8 cellular contexts compared by ENCODE assay signal in the genomic region with DNA sequence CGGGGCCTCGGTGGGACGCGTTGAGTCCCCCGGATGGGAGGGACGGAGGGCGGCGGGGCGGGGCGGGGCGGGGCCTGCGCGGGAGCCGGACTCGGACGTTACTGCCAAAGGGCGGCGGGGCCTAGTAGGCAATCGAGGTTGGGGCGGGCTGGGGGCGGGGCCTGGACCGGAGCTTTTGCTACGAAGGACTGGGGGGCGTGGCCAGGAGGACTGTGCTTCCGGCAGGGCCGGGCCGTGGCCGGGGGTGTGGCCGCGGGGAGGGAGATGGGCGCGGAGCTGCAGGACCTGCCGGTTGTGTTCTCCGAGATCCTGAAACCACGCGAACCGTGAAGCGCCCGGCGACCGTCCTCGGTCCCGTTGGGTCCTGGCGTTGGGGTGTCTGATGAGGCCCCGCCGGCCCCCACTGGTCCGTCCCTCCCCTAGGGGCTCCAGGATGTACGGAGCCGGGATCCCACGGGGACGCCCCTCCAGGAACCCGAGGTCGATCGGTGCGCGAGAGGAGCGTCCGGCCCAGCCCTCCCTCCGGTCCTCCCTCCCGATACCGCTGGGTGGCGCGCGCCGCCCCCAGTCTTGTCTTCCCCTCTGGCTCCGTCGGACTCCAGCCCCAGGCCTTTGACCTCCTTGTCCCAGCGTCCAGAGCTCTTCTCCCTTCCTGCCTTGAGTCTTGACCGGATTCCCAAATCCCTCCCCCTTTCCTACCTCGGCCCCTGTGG. TPM values are rescaled to one million over a fixed set of nuclear protein-coding genes. Genes with fewer than 3 reads are reported as not detected.
A peak's percentile ranks its signal among the peaks of the same experiment; 100 is the strongest.
DNase-seq lines count a peak whose midpoint lies in the region; ATAC-seq and TF ChIP-seq lines count a peak whose summit lies in the region.

No MANE protein-coding gene starts in this region.

- H3K4me2 ChIP-seq in PC-3 (ENCODE audit: low read length): peak overlapping the region; percentile 98

- H3K36me3 ChIP-seq in PC-3 (ENCODE audit: low read depth, low read length): no peaks in the 10 kb centered on the region

- peak overlapping the region; percentile 92 for H3K4me3 ChIP-seq in PC-3 (ENCODE audit: low read length)

- peak overlapping the region; percentile 76 for H3K9ac ChIP-seq in PC-3 (ENCODE audit: low read length)

- peak overlapping the region; percentile 48 for H3K27ac ChIP-seq in PC-3 (ENCODE audit: low read length)

- no peaks in the 10 kb centered on the region for H3K79me2 ChIP-seq in PC-3 (ENCODE audit: low read length)

- no peaks in the 10 kb centered on the region for H3F3A ChIP-seq in PC-3 (ENCODE audit: low read length, unreplicated experiment)

- peak; percentile 87 for TF ChIP-seq CTCF in PC-3 (conservative IDR thresholded peaks at IDR 0.05; ENCODE audit: low read depth, low read length)

- CTCF ChIA-PET in PC-3 (lab: Charles Lee): interaction anchor here (0.7 to 2.9 kb wide), 5 partner anchors 10 to 386 kb away, joined by 3 to 32 read pairs (median 4); no protein-coding TSS in a partner anchor

- H3K27me3 ChIP-seq in PC-3 (ENCODE audit: low read length): no peaks in the 10 kb centered on the region

- H2AFZ ChIP-seq in PC-3 (ENCODE audit: low read length): peak overlapping the region; percentile 93

- no peaks in the 10 kb centered on the region for H3K9me3 Mint-ChIP-seq in naive B cell

- ATAC-seq in GM21737 (IDR thresholded peaks at IDR 0.05; ENCODE audit: unreplicated experiment) (peak; percentile 62), PC-3 (peak; percentile 78), naive B cell (ENCODE audit: low read depth in 2 of 2) (peak; percentile 57 to 60)

- intact Hi-C loops in PC-3 (cut with micrococcal nuclease): loop anchor here (1.0 kb wide), 1 partner anchor 29 kb away; no protein-coding TSS in a partner anchor

- no peaks in the 10 kb centered on the region for H3K27me3 Mint-ChIP-seq in naive B cell

- DNase-seq in Daoy (ENCODE audit: low read depth): peak; percentile 97
- peak; percentile 98 for DNase-seq in KG1 (lab: John Stamatoyannopoulos, UW)
- peak; percentile 98 for DNase-seq in PC-3
- DNase-seq in activated T-cell treated with anti-CD3 and anti-CD28 coated beads, Interleukin-2, amount 50 U/mL, for 48 hours: peak; percentile 98
- peak; percentile 97 for DNase-seq in fibroblast of gingiva (ENCODE audit: low read depth)
- peak; percentile 86 for DNase-seq in naive B cell
- peak; percentile 98 for DNase-seq in stimulated activated naive CD4-positive, alpha-beta T cell treated with Interleukin-2 at 50 U/mL for 16 hours (lab: John Stamatoyannopoulos, UW)

- H4K20me1 ChIP-seq in PC-3 (ENCODE audit: low read length): no peaks in the 10 kb centered on the region

- no peaks in the 10 kb centered on the region for H3K9me3 ChIP-seq in PC-3 (ENCODE audit: low read length)

- peak overlapping the region; percentile 92 to 98 (median 96) for H3K27ac Mint-ChIP-seq in naive B cell

- peak overlapping the region; percentile 77 to 94 (median 90) for H3K4me3 Mint-ChIP-seq in naive B cell

- POLR2A ChIA-PET in PC-3 (lab: Charles Lee; ENCODE audit: unreplicated experiment): interaction anchor here (0.5 to 0.9 kb wide), 3 partner anchors 27 to 1860 kb away, joined by 5 to 14 read pairs (median 8); partner anchors contain the start of gene PPP1CA

- H3K36me3 Mint-ChIP-seq in naive B cell: no peaks in the 10 kb centered on the region

- H3K4me1 Mint-ChIP-seq in naive B cell: peaks cover 24 to 38% (median 24%) of the 10 kb centered on the region in 3 donors

- H3K9me2 ChIP-seq in PC-3 (replicated peaks; ENCODE audit: low read length): no peaks in the 10 kb centered on the region

- TSS peak; percentile 77 for BruUV-seq in PC-3 (replicated peaks; lab: Mats Ljungman, UMichigan)

- H3K4me1 ChIP-seq in PC-3 (ENCODE audit: insufficient read depth, low read length): peaks cover 18% of the 10 kb centered on the region

RNA-seq across cellular contexts. Expression of gene NUDT8, which starts 0.6 kb away (rescaled TPM):
- 5.8 and 9.1 TPM in 2 replicates for total RNA-seq in Daoy (2014; rRNA removed; shearing (Covaris generic))
- total RNA-seq in PC-3 (2014; rRNA removed): 36.3 and 50.6 TPM in 2 replicates
- polyA plus RNA-seq in naive B cell (ENCODE audit: low read depth in 6 of 6): 10 to 100 TPM in 3 of 6 donors, 1 to 10 TPM in 3; 2.9 to 15.3 (median 10.0) TPM

RNA-seq across cellular contexts. Expression of gene TBX10, which starts 9.2 kb away (rescaled TPM):
- total RNA-seq in Daoy (2014; rRNA removed; shearing (Covaris generic)): not detected in 2 replicates
- not detected in 2 replicates for total RNA-seq in PC-3 (2014; rRNA removed)
- polyA plus RNA-seq in naive B cell (ENCODE audit: low read depth in 6 of 6): not detected

RNA-seq across cellular contexts. Expression of gene ACY3, which starts 20.1 kb away (rescaled TPM):
- total RNA-seq in Daoy (2014; rRNA removed; shearing (Covaris generic)): not detected in 2 replicates
- not detected in 2 replicates for total RNA-seq in PC-3 (2014; rRNA removed)
- polyA plus RNA-seq in naive B cell (ENCODE audit: low read depth in 6 of 6): 1 to 10 TPM in 5 of 6 donors, under 1 TPM in 1; 0.80 to 6.6 (median 2.5) TPM

RNA-seq across cellular contexts. Expression of gene NDUFV1, which starts 23.6 kb away (rescaled TPM):
- total RNA-seq in Daoy (2014; rRNA removed; shearing (Covaris generic)): 218 and 229 TPM in 2 replicates
- total RNA-seq in PC-3 (2014; rRNA removed): 499 and 686 TPM in 2 replicates
- 100 to 1,000 TPM; 110 to 165 (median 124) TPM for polyA plus RNA-seq in naive B cell (ENCODE audit: low read depth in 6 of 6)

RNA-seq across cellular contexts. Expression of gene ALDH3B2, which starts 44.0 kb away (rescaled TPM):
- total RNA-seq in Daoy (2014; rRNA removed; shearing (Covaris generic)): 0.23 TPM in 1 of 2 replicates, not detected in the other
- 0.40 TPM in 1 of 2 replicates, not detected in the other for total RNA-seq in PC-3 (2014; rRNA removed)
- 1 to 10 TPM in 2 of 6 donors, under 1 TPM in 1, not detected in 3; 0.30 to 2.4 (median 1.1) TPM for polyA plus RNA-seq in naive B cell (ENCODE audit: low read depth in 6 of 6)

Comparison
In these comparisons a context has a peak if more than half of its experiments do, and no peak if none do; other contexts are left out.
1. Peak in every context shown above with its lines: DNase-seq, ATAC-seq, H3K4me3 ChIP-seq and H3K27ac ChIP-seq.